In the genomic region with DNA sequence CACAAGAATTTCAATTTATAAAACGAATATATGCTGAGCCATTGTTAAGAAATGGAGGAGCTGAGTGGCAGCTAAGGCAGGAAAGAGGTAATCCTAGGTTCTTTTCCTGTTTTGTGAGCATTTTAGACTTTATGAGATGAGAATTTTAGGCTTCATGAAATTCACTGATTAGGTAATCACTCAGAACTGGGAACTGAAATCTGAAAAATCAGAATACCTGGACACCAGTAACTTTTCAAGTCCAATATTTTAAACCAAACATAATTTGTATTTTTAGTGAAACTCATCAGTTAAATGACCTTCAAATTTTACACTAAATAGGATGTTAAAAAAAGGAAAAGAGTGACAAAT, we compare ENCODE assay signal across 30 cellular contexts.
"Had no signal": no experiment of that assay in that cellular context is flagged by ENCODE, and none has a peak within 500 bp of the region (broad histone marks: within the 10 kb centered on the region; RNA-seq: fewer than 3 reads in every experiment).

No MANE protein-coding gene starts in this region.

- H3K4me1 ChIP-seq: ascending aorta had no signal

- H3K36me3 ChIP-seq: ascending aorta, cardiac muscle cell had no signal

- FAIRE-seq: TTC549 had no signal

- DNase-seq: activated B cell treated with CpG ODN at 0.5 μM for 24 hours; activated CD4-positive, alpha-beta memory T cell treated with anti-CD3 and anti-CD28 coated beads for 36 hours; activated CD4-positive, alpha-beta T cell treated with anti-CD3 and anti-CD28 coated beads for 4 hours; activated CD4-positive, alpha-beta T cell treated with anti-CD3 and anti-CD28 coated beads, Interleukin-2, amount 10 ng/mL, durations not matched to agents 24 days and 14 days; activated CD4-positive, alpha-beta T cell treated with anti-CD3 and anti-CD28 coated beads, Interleukin-2, amount 50 U/mL, for 1 hour; activated CD4-positive, alpha-beta T cell treated with anti-CD3 and anti-CD28 coated beads, Interleukin-2, amount 50 U/mL, for 4 hours; activated CD4-positive, CD25-positive, alpha-beta regulatory T cell treated with anti-CD3 and anti-CD28 coated beads, Interleukin-2, amount 50 U/mL, for 72 hours; activated CD8-positive, alpha-beta memory T cell treated with anti-CD3 and anti-CD28 coated beads, Interleukin-2, amount 50 U/mL, for 4 hours; activated CD8-positive, alpha-beta T cell treated with anti-CD3 and anti-CD28 coated beads for 36 hours; activated effector memory CD4-positive, alpha-beta T cell treated with Interleukin-2 at 50 U/mL for 16 hours; activated gamma-delta T cell; activated naive CD4-positive, alpha-beta T cell treated with anti-CD3 and anti-CD28 coated beads, Interleukin-2, amount 10 ng/mL, durations not matched to agents 7 days and 5 days; activated naive CD4-positive, alpha-beta T cell treated with Interleukin-2 at 50 U/mL for 16 hours; activated naive CD8-positive, alpha-beta T cell treated with anti-CD3 and anti-CD28 coated beads, Interleukin-2, amount 10 ng/mL, durations not matched to agents 7 days and 5 days; activated naive CD8-positive, alpha-beta T cell treated with anti-CD3 and anti-CD28 coated beads, Interleukin-2, amount 50 U/mL, for 24 hours; activated T-cell treated with anti-CD3 and anti-CD28 coated beads for 4 hours; activated T-cell treated with anti-CD3 and anti-CD28 coated beads, Interleukin-2, amount 50 U/mL, for 1 hour; activated T-cell treated with anti-CD3 and anti-CD28 coated beads, Interleukin-2, amount 50 U/mL, for 4 hours; activated T-cell treated with anti-CD3 and anti-CD28 coated beads, Interleukin-2, amount 50 U/mL, for 72 hours; amygdala; caudate nucleus; cerebellar nuclear complex; T-cell; T-helper 17 cell; T1000 had no signal

- H3K27me3 ChIP-seq: ascending aorta, cardiac muscle cell had no signal

- H3K4me3 ChIP-seq: ascending aorta, cardiac muscle cell had no signal

- H3K9me3 ChIP-seq: ascending aorta had no signal

- ATAC-seq: activated CD8-positive, alpha-beta T cell treated with anti-CD3 and anti-CD28 coated beads for 36 hours; activated naive CD8-positive, alpha-beta T cell treated with anti-CD3 and anti-CD28 coated beads, Interleukin-2, amount 50 U/mL, for 24 hours; activated T-cell treated with anti-CD3 and anti-CD28 coated beads, Interleukin-2, amount 50 U/mL, for 4 hours; activated T-cell treated with anti-CD3 and anti-CD28 coated beads, Interleukin-2, amount 50 U/mL, for 72 hours; activated T-helper 17 cell treated with anti-CD3 and anti-CD28 coated beads, Interleukin-2, amount 50 U/mL, for 72 hours; T-cell; T-helper 17 cell had no signal

- H3K27ac ChIP-seq: ascending aorta, cardiac muscle cell, VCaP had no signal
